In the genomic region with DNA sequence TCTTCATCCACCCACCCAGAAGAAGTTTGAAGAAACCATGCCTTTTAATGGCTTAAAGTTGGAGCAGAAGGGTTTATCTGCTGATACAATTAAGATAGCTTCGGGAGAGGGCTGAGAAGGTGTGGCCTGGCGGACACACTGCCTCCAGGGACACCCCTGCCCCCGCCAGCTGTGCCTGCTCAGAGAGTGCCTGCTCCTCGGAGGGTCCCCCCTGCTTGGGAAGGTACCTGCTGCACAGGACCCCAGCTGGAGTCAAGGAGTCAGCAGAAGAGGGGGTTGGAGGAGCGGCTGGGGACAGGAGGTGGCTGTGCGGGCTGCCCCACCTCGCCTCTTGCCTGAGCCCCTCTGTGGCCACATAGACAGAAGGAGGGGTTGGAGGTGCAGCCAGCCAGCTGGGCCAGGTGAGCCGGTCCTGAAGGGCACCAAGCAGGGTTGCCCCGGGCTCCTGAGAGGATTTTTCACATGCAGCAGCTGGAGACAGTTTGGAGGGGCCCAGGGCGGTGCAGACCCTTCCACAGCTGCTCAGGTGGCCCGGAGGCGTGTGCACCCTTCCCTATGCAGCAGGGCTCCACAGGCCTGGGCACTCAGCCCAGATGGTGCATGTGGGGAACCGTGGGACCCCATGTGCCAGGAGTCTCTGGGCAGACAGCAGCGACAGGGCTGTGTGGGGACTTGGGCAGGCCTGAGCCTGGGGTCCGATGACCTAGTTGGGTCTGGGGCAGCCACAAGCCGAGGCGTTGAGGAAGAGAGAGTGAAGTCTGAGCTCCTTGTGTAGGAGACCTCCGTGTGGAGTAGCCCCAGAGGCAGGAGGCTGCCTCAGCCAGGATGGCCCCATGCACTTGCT, we compare ENCODE assay signal across 25 cellular contexts.
"Had no signal": no experiment of that assay in that cellular context is flagged by ENCODE, and none has a peak within 500 bp of the region (broad histone marks: within the 10 kb centered on the region; RNA-seq: fewer than 3 reads in every experiment).

No MANE protein-coding gene starts in this region.

- H3K4me1 Mint-ChIP-seq: activated CD4-positive, alpha-beta T cell treated with anti-CD3 and anti-CD28 coated beads, Interleukin-2, amount 10 ng/mL, durations not matched to agents 24 days and 14 days had no signal

- H3K36me3 ChIP-seq: breast epithelium, prostate gland, uterus had no signal

- DNase-seq: activated CD4-positive, alpha-beta memory T cell treated with anti-CD3 and anti-CD28 coated beads for 36 hours; activated CD4-positive, alpha-beta T cell treated with anti-CD3 and anti-CD28 coated beads, Interleukin-2, amount 10 ng/mL, durations not matched to agents 24 days and 14 days; activated CD4-positive, CD25-positive, alpha-beta regulatory T cell treated with anti-CD3 and anti-CD28 coated beads, Interleukin-2, amount 50 U/mL, for 72 hours; activated T-cell treated with anti-CD3 and anti-CD28 coated beads, Interleukin-2, amount 50 U/mL, for 4 hours; endodermal cell; foreskin fibroblast; heart left ventricle; immature natural killer cell; kidney; left colon; midbrain; stimulated activated CD4-positive, alpha-beta T cell treated with anti-CD3 and anti-CD28 coated beads, Interleukin-2, amount 100 ng/mL, for 48 hours; stimulated activated naive CD4-positive, alpha-beta T cell treated with Interleukin-2 at 50 U/mL for 16 hours; T-helper 2 cell; uterus had no signal

- H3K9me3 Mint-ChIP-seq: activated CD4-positive, alpha-beta memory T cell treated with anti-CD3 and anti-CD28 coated beads for 36 hours; activated CD4-positive, alpha-beta T cell treated with anti-CD3 and anti-CD28 coated beads, Interleukin-2, amount 10 ng/mL, durations not matched to agents 24 days and 14 days; activated naive CD4-positive, alpha-beta T cell treated with anti-CD3 and anti-CD28 coated beads, Interleukin-2, amount 50 U/mL, for 72 hours; activated T-cell treated with anti-CD3 and anti-CD28 coated beads, Interleukin-2, amount 50 U/mL, for 4 hours; activated T-helper 17 cell treated with anti-CD3 and anti-CD28 coated beads, Interleukin-2, amount 50 U/mL, for 72 hours; central memory CD8-positive, alpha-beta T cell; dendritic cell treated with granulocyte-macrophage colony-stimulating factor and Interleukin-4, amounts not matched to agents 40 ng/mL and 50 ng/mL, for 4 days; endodermal cell; immature natural killer cell; memory B cell; naive thymus-derived CD8-positive, alpha-beta T cell; type B pancreatic cell had no signal

- H3K27me3 Mint-ChIP-seq: activated CD4-positive, alpha-beta memory T cell treated with anti-CD3 and anti-CD28 coated beads for 36 hours; activated CD4-positive, alpha-beta T cell treated with anti-CD3 and anti-CD28 coated beads, Interleukin-2, amount 10 ng/mL, durations not matched to agents 24 days and 14 days; activated T-helper 17 cell treated with anti-CD3 and anti-CD28 coated beads, Interleukin-2, amount 50 U/mL, for 72 hours; central memory CD8-positive, alpha-beta T cell; dendritic cell treated with granulocyte-macrophage colony-stimulating factor and Interleukin-4, amounts not matched to agents 40 ng/mL and 50 ng/mL, for 4 days; memory B cell; naive thymus-derived CD8-positive, alpha-beta T cell had no signal

- H3K27me3 ChIP-seq: breast epithelium, heart left ventricle, uterus had no signal

- H3K27ac Mint-ChIP-seq: activated CD4-positive, alpha-beta memory T cell treated with anti-CD3 and anti-CD28 coated beads for 36 hours; activated CD4-positive, alpha-beta T cell treated with anti-CD3 and anti-CD28 coated beads, Interleukin-2, amount 10 ng/mL, durations not matched to agents 24 days and 14 days; activated T-helper 17 cell treated with anti-CD3 and anti-CD28 coated beads, Interleukin-2, amount 50 U/mL, for 72 hours; dendritic cell treated with granulocyte-macrophage colony-stimulating factor and Interleukin-4, amounts not matched to agents 40 ng/mL and 50 ng/mL, for 4 days; endodermal cell; immature natural killer cell; memory B cell; type B pancreatic cell had no signal

- ATAC-seq: activated naive CD4-positive, alpha-beta T cell treated with anti-CD3 and anti-CD28 coated beads, Interleukin-2, amount 50 U/mL, for 72 hours; activated T-cell treated with anti-CD3 and anti-CD28 coated beads, Interleukin-2, amount 50 U/mL, for 4 hours; activated T-helper 17 cell treated with anti-CD3 and anti-CD28 coated beads, Interleukin-2, amount 50 U/mL, for 72 hours; esophagus mucosa; heart left ventricle; left colon; naive thymus-derived CD8-positive, alpha-beta T cell had no signal

- H3K4me3 Mint-ChIP-seq: activated CD4-positive, alpha-beta memory T cell treated with anti-CD3 and anti-CD28 coated beads for 36 hours; activated CD4-positive, alpha-beta T cell treated with anti-CD3 and anti-CD28 coated beads, Interleukin-2, amount 10 ng/mL, durations not matched to agents 24 days and 14 days; activated T-cell treated with anti-CD3 and anti-CD28 coated beads, Interleukin-2, amount 50 U/mL, for 4 hours; activated T-helper 17 cell treated with anti-CD3 and anti-CD28 coated beads, Interleukin-2, amount 50 U/mL, for 72 hours; central memory CD8-positive, alpha-beta T cell; dendritic cell treated with granulocyte-macrophage colony-stimulating factor and Interleukin-4, amounts not matched to agents 40 ng/mL and 50 ng/mL, for 4 days; endodermal cell; immature natural killer cell; memory B cell; naive thymus-derived CD8-positive, alpha-beta T cell; type B pancreatic cell had no signal

- H3K4me1 ChIP-seq: breast epithelium, prostate gland, uterus had no signal

- H3K36me3 Mint-ChIP-seq: activated naive CD4-positive, alpha-beta T cell treated with anti-CD3 and anti-CD28 coated beads, Interleukin-2, amount 50 U/mL, for 72 hours had no signal

- H3K4me3 ChIP-seq: breast epithelium, heart left ventricle, prostate gland, uterus had no signal

- H3K9me3 ChIP-seq: breast epithelium, prostate gland, uterus had no signal

- H3K27ac ChIP-seq: breast epithelium, heart left ventricle, prostate gland, uterus had no signal
